ENCODE assay signal across 29 cellular contexts in the genomic region with DNA sequence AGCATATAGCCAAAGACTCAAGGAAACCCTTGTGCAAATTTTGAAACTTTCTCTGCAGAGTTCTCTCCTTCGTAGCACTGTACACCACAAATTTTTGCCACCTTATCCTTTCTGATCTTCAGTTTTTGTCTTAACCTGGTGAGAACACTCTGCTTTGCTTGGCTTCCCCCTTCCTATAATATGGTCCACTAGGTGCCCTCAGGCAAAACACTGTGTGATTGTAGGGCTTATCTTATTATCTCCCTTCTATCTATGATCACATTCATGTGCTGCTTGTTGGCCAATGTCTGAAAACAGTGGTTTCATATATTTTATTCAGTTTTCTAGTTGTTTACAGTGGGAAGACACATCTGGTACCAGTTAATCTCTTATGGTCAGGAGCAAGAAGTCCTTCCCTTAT.
"Had no signal": no experiment of that assay in that cellular context is flagged by ENCODE, and none has a peak within 500 bp of the region (broad histone marks: within the 10 kb centered on the region; RNA-seq: fewer than 3 reads in every experiment).

No MANE protein-coding gene starts in this region.

- DNase-seq: activated CD4-positive, alpha-beta T cell treated with anti-CD3 and anti-CD28 coated beads, Interleukin-2, amount 10 ng/mL, durations not matched to agents 24 days and 14 days; activated CD4-positive, alpha-beta T cell treated with anti-CD3 and anti-CD28 coated beads, Interleukin-2, amount 50 U/mL, for 4 hours; activated CD8-positive, alpha-beta T cell treated with anti-CD3 and anti-CD28 coated beads for 36 hours; activated effector memory CD4-positive, alpha-beta T cell treated with anti-CD3 and anti-CD28 coated beads, Interleukin-2, amount 50 U/mL, for 16 hours; activated naive CD4-positive, alpha-beta T cell; activated naive CD4-positive, alpha-beta T cell treated with anti-CD3 and anti-CD28 coated beads, Interleukin-2, amount 50 U/mL, for 16 hours; activated naive CD8-positive, alpha-beta T cell treated with anti-CD3 and anti-CD28 coated beads for 36 hours; activated T-cell treated with anti-CD3 and anti-CD28 coated beads, Interleukin-2, amount 50 U/mL, for 1 hour; activated T-cell treated with anti-CD3 and anti-CD28 coated beads, Interleukin-2, amount 50 U/mL, for 72 hours; amniotic stem cell; aorta; brain microvascular endothelial cell; central memory CD4-positive, alpha-beta T cell; MG63; NCI-H1048; NCI-H1105 treated with DMSO at 0.1 percent for 48 hours; NCI-H1436; NCI-H187; NCI-H2029 treated with DMSO at 0.1 percent for 48 hours; NCI-H2107; NCI-H2171; NCI-H510A; RPMI8226; SHP77 treated with DMSO at 0.1 percent for 48 hours had no signal

- H3K27me3 ChIP-seq: brain microvascular endothelial cell, MG63 had no signal

- FAIRE-seq: TTC549 had no signal

- H3K27ac ChIP-seq: brain microvascular endothelial cell had no signal

- ATAC-seq: activated CD8-positive, alpha-beta T cell treated with anti-CD3 and anti-CD28 coated beads for 36 hours; activated T-cell treated with anti-CD3 and anti-CD28 coated beads, Interleukin-2, amount 50 U/mL, for 72 hours; activated T-helper 17 cell treated with anti-CD3 and anti-CD28 coated beads, Interleukin-2, amount 50 U/mL, for 72 hours; Panc1 had no signal

- H3K4me1 Mint-ChIP-seq: activated CD4-positive, alpha-beta T cell treated with anti-CD3 and anti-CD28 coated beads, Interleukin-2, amount 10 ng/mL, durations not matched to agents 24 days and 14 days; activated naive CD8-positive, alpha-beta T cell treated with anti-CD3 and anti-CD28 coated beads for 36 hours; activated T-helper 17 cell treated with anti-CD3 and anti-CD28 coated beads, Interleukin-2, amount 50 U/mL, for 72 hours had no signal

- H3K27ac Mint-ChIP-seq: activated CD4-positive, alpha-beta T cell treated with anti-CD3 and anti-CD28 coated beads, Interleukin-2, amount 10 ng/mL, durations not matched to agents 24 days and 14 days; activated CD8-positive, alpha-beta T cell treated with anti-CD3 and anti-CD28 coated beads for 36 hours; activated naive CD8-positive, alpha-beta T cell treated with anti-CD3 and anti-CD28 coated beads for 36 hours; activated T-cell treated with anti-CD3 and anti-CD28 coated beads, Interleukin-2, amount 50 U/mL, for 72 hours; activated T-helper 17 cell treated with anti-CD3 and anti-CD28 coated beads, Interleukin-2, amount 50 U/mL, for 72 hours; T-helper 1 cell treated with Interleukin-12 subunit alpha and Interleukin-12 subunit beta and Interleukin-4 antibody, amounts not matched to agents 30 μg/mL and 1 μg/mL, for 36 hours; T-helper 2 cell treated with Interferon-gamma antibody and Interleukin-4, amounts not matched to agents 5 μg/mL and 100 μg/mL, for 36 hours had no signal

- H3K36me3 ChIP-seq: brain microvascular endothelial cell, MG63 had no signal

- H3K36me3 Mint-ChIP-seq: activated naive CD8-positive, alpha-beta T cell treated with anti-CD3 and anti-CD28 coated beads for 36 hours had no signal

- H3K4me3 Mint-ChIP-seq: activated CD4-positive, alpha-beta T cell treated with anti-CD3 and anti-CD28 coated beads, Interleukin-2, amount 10 ng/mL, durations not matched to agents 24 days and 14 days; activated CD8-positive, alpha-beta T cell treated with anti-CD3 and anti-CD28 coated beads for 36 hours; activated naive CD8-positive, alpha-beta T cell treated with anti-CD3 and anti-CD28 coated beads for 36 hours; activated T-cell treated with anti-CD3 and anti-CD28 coated beads, Interleukin-2, amount 50 U/mL, for 72 hours; activated T-helper 17 cell treated with anti-CD3 and anti-CD28 coated beads, Interleukin-2, amount 50 U/mL, for 72 hours; T-helper 1 cell treated with Interleukin-12 subunit alpha and Interleukin-12 subunit beta and Interleukin-4 antibody, amounts not matched to agents 30 μg/mL and 1 μg/mL, for 36 hours; T-helper 2 cell treated with Interferon-gamma antibody and Interleukin-4, amounts not matched to agents 5 μg/mL and 100 μg/mL, for 36 hours had no signal

- H3K4me3 ChIP-seq: MG63 had no signal
